In genomic region chr1:41417746-41418145, GRCh38 we compare ENCODE assay signal across 19 cellular contexts. TPM values are rescaled to one million over a fixed set of nuclear protein-coding genes. Genes with fewer than 3 reads are reported as not detected.
DNase-seq lines count a peak whose midpoint lies in the region; ATAC-seq, FAIRE-seq and TF ChIP-seq lines count a peak whose summit lies in the region.
"Had no signal": no experiment of that assay in that cellular context is flagged by ENCODE, and none has a peak within 500 bp of the region (broad histone marks: within the 10 kb centered on the region; RNA-seq: fewer than 3 reads in every experiment).

No MANE protein-coding gene starts in this region.

- H3K4ac ChIP-seq in neuronal stem cell (ENCODE audit: low read length): no peak overlapping the region

- no peak for TF ChIP-seq CTCF in bronchial epithelial cell (IDR thresholded peaks at IDR 0.05; ENCODE audit: insufficient read depth, low read length, severe bottlenecking)
- TF ChIP-seq CTCF in CD8-positive, alpha-beta T cell (IDR thresholded peaks at IDR 0.05): no peak

- no peak overlapping the region for H3K4me3 Mint-ChIP-seq in CD8-positive, alpha-beta T cell
- H3K4me3 Mint-ChIP-seq: activated naive CD8-positive, alpha-beta T cell treated with anti-CD3 and anti-CD28 coated beads, Interleukin-2, amount 50 U/mL, for 24 hours; B cell; dendritic cell treated with granulocyte-macrophage colony-stimulating factor and Interleukin-4, amounts not matched to agents 40 ng/mL and 50 ng/mL, for 4 days; natural killer cell treated with Interleukin-12 subunit alpha and Interleukin-12 subunit beta and Interleukin-15 and Interleukin-18, amount 100 ng/mL, for 72 hours; stimulated activated memory B cell treated with anti-CD40 and anti-IgM and Interleukin-4, amounts not matched to agents 10 μg/mL and 1 μg/mL and 100 μg/mL, for 72 hours; T-helper 17 cell had no signal

- intact Hi-C loops in Right ventricle myocardium inferior (cut with DNase I): loop anchor here (1.0 to 5.0 kb wide), 4 partner anchors 55 to 149 kb away; partner anchors contain the start of gene FOXO6
- intact Hi-C loops in cardiac septum (cut with DNase I): loop anchor here (1.0 to 2.0 kb wide), 4 partner anchors 59 to 149 kb away; no protein-coding TSS in a partner anchor
- intact Hi-C loops in CD8-positive, alpha-beta T cell (cut with DNase I, micrococcal nuclease): loop anchor here (1.0 kb wide), 4 partner anchors 56 to 149 kb away; partner anchors contain the start of gene FOXO6 (in 1 of the 2)

- peaks cover 2 to 8% of the 10 kb centered on the region in 2 donors for H3K4me1 ChIP-seq in neuronal stem cell (ENCODE audit: control insufficient read depth in 2 of 2, insufficient read depth in 1 of 2, low read depth in 1 of 2, low read length in 2 of 2)
- H3K4me1 ChIP-seq in CD8-positive, alpha-beta T cell (ENCODE audit: insufficient read depth, low read length): no peaks in the 10 kb centered on the region

- no peak overlapping the region for H3K14ac ChIP-seq in neuronal stem cell (ENCODE audit: low read length)

- H2BK5ac ChIP-seq in neuronal stem cell (ENCODE audit: low read length): no peak overlapping the region

- no peaks in the 10 kb centered on the region for H3K79me1 ChIP-seq in neuronal stem cell (ENCODE audit: low read depth, low read length)

- H3K27ac Mint-ChIP-seq in CD8-positive, alpha-beta T cell: no peak overlapping the region
- H3K27ac Mint-ChIP-seq: activated naive CD8-positive, alpha-beta T cell treated with anti-CD3 and anti-CD28 coated beads, Interleukin-2, amount 50 U/mL, for 24 hours; B cell; dendritic cell treated with granulocyte-macrophage colony-stimulating factor and Interleukin-4, amounts not matched to agents 40 ng/mL and 50 ng/mL, for 4 days; stimulated activated memory B cell treated with anti-CD40 and anti-IgM and Interleukin-4, amounts not matched to agents 10 μg/mL and 1 μg/mL and 100 μg/mL, for 72 hours; T-helper 17 cell had no signal

- H3K36me3 Mint-ChIP-seq in CD8-positive, alpha-beta T cell: no peaks in the 10 kb centered on the region
- H3K36me3 Mint-ChIP-seq: natural killer cell treated with Interleukin-12 subunit alpha and Interleukin-12 subunit beta and Interleukin-15 and Interleukin-18, amount 100 ng/mL, for 72 hours; stimulated activated memory B cell treated with anti-CD40 and anti-IgM and Interleukin-4, amounts not matched to agents 10 μg/mL and 1 μg/mL and 100 μg/mL, for 72 hours had no signal

- no peak overlapping the region for H3K4me3 ChIP-seq in bronchial epithelial cell (ENCODE audit: low read depth, low read length)
- no peak overlapping the region for H3K4me3 ChIP-seq in neuronal stem cell (ENCODE audit: low read length in 2 of 2)
- H3K4me3 ChIP-seq in CD8-positive, alpha-beta T cell (ENCODE audit: low read depth, low read length): no peak overlapping the region
- H3K4me3 ChIP-seq: heart left ventricle, SK-N-MC, thyroid gland had no signal

- FAIRE-seq in bronchial epithelial cell (lab: Jason Lieb, UNC): peak; percentile 52
- FAIRE-seq in urothelium cell line (lab: Jason Lieb, UNC): peak; percentile 94
- FAIRE-seq: endometrium had no signal

- peak overlapping the region; percentile 1 for H2BK12ac ChIP-seq in neuronal stem cell (ENCODE audit: low read length)

- no peak overlapping the region for H3K9ac ChIP-seq in neuronal stem cell (ENCODE audit: low read depth, low read length, poor library complexity)

- H4K8ac ChIP-seq in neuronal stem cell (ENCODE audit: low read depth, low read length): no peak overlapping the region

- H3K4me2 ChIP-seq in neuronal stem cell (ENCODE audit: insufficient read depth, low read length, poor library complexity, severe bottlenecking): no peak overlapping the region

- no peak overlapping the region for H3K27ac ChIP-seq in neuronal stem cell (replicated peaks; ENCODE audit: low read length)
- H3K27ac ChIP-seq in CD8-positive, alpha-beta T cell (ENCODE audit: low read depth, low read length): no peak overlapping the region
- H3K27ac ChIP-seq: SK-N-MC, thyroid gland had no signal

- no peak overlapping the region for H3K23ac ChIP-seq in neuronal stem cell (ENCODE audit: low read depth, low read length, poor library complexity)

- H3K4me1 Mint-ChIP-seq in CD8-positive, alpha-beta T cell (ENCODE audit: low read depth): no peaks in the 10 kb centered on the region
- H3K4me1 Mint-ChIP-seq: activated naive CD8-positive, alpha-beta T cell treated with anti-CD3 and anti-CD28 coated beads, Interleukin-2, amount 50 U/mL, for 24 hours; B cell; stimulated activated memory B cell treated with anti-CD40 and anti-IgM and Interleukin-4, amounts not matched to agents 10 μg/mL and 1 μg/mL and 100 μg/mL, for 72 hours had no signal

- no peak overlapping the region for H4K91ac ChIP-seq in neuronal stem cell (ENCODE audit: low read depth, low read length, poor library complexity)

- POLR2A ChIA-PET in CD8-positive, alpha-beta T cell (lab: Charles Lee): no interaction called here
- POLR2A ChIA-PET in HEK293T (lab: Yijun Ruan, JAX): interaction anchor here (1.2 kb wide), 1 partner anchor 57 kb away, joined by 3 read pairs; no protein-coding TSS in a partner anchor

- peak overlapping the region; percentile 28 for H2AK5ac ChIP-seq in neuronal stem cell (ENCODE audit: low read depth, low read length)

- no peaks in the 10 kb centered on the region for H3K9me3 ChIP-seq in neuronal stem cell (replicated peaks in 1 of 2; ENCODE audit: control insufficient read depth in 2 of 2, insufficient read depth in 1 of 2, low read depth in 1 of 2, low read length in 2 of 2)
- H3K9me3 ChIP-seq in CD8-positive, alpha-beta T cell (ENCODE audit: low read length): no peaks in the 10 kb centered on the region
- H3K9me3 ChIP-seq: heart left ventricle, thyroid gland had no signal

- H3K18ac ChIP-seq in neuronal stem cell (ENCODE audit: low read length): no peak overlapping the region

- no peak for ATAC-seq in Right ventricle myocardium inferior
- ATAC-seq in CD8-positive, alpha-beta T cell: no peak
- ATAC-seq: stimulated activated memory B cell treated with anti-CD40 and anti-IgM and Interleukin-4, amounts not matched to agents 10 μg/mL and 1 μg/mL and 100 μg/mL, for 72 hours had no signal

- peak; percentile 51 for DNase-seq in Right ventricle myocardium inferior (ENCODE audit: missing footprints)
- DNase-seq in cardiac septum (ENCODE audit: low spot score): no peak
- no peak for DNase-seq in bronchial epithelial cell (ENCODE audit: low read depth)
- DNase-seq in neuronal stem cell (ENCODE audit: low spot score): no peak
- no peak for DNase-seq in urothelium cell line (ENCODE audit: low spot score)
- no peak for DNase-seq in NCI-H1417 treated with DMSO at 0.1 percent for 48 hours (lab: John Stamatoyannopoulos, UW)
- DNase-seq in CD8-positive, alpha-beta T cell: no peak
- DNase-seq in HEK293T (ENCODE audit: extremely low spot score): no peak
- DNase-seq: NCI-H524 treated with DMSO at 0.1 percent for 48 hours had no signal

- peak overlapping the region; percentile 8 for H2BK15ac ChIP-seq in neuronal stem cell (ENCODE audit: low read length)

- H3K36me3 ChIP-seq in bronchial epithelial cell (ENCODE audit: control insufficient read depth, insufficient read depth, low read length): no peaks in the 10 kb centered on the region
- H3K36me3 ChIP-seq in neuronal stem cell (replicated peaks in 1 of 2; ENCODE audit: control insufficient read depth in 2 of 2, insufficient read depth in 2 of 2, low read length in 2 of 2): no peaks in the 10 kb centered on the region
- H3K36me3 ChIP-seq in CD8-positive, alpha-beta T cell (ENCODE audit: insufficient read depth, low read length): no peaks in the 10 kb centered on the region
- H3K36me3 ChIP-seq: heart left ventricle, thyroid gland had no signal

- peaks cover 6% of the 10 kb centered on the region for H3K27me3 Mint-ChIP-seq in CD8-positive, alpha-beta T cell (ENCODE audit: low read depth)

- CTCF ChIA-PET in CD8-positive, alpha-beta T cell (lab: Charles Lee): interaction anchor here (0.6 to 4.8 kb wide), 23 partner anchors 12 to 178 kb away, joined by 3 to 42 read pairs (median 5); partner anchors contain the start of gene FOXO6
- CTCF ChIA-PET in HEK293T (lab: Yijun Ruan, JAX): interaction anchor here (0.9 to 2.0 kb wide), 11 partner anchors 13 to 155 kb away, joined by 3 to 8 read pairs (median 4); no protein-coding TSS in a partner anchor

- no CpG with 5 or more reads among the region's 6 CpGs for WGBS in neuronal stem cell (ENCODE audit: extremely low coverage in 2 of 2, insufficient read length in 2 of 2, insufficient replicate concordance in 1 of 2), 2 donors

- H2BK120ac ChIP-seq in neuronal stem cell (ENCODE audit: low read depth, low read length): no peak overlapping the region

- H2AFZ ChIP-seq in neuronal stem cell (ENCODE audit: low read length): no peak overlapping the region

- no peaks in the 10 kb centered on the region for H3K9me3 Mint-ChIP-seq in CD8-positive, alpha-beta T cell
- H3K9me3 Mint-ChIP-seq: activated naive CD8-positive, alpha-beta T cell treated with anti-CD3 and anti-CD28 coated beads, Interleukin-2, amount 50 U/mL, for 24 hours; dendritic cell treated with granulocyte-macrophage colony-stimulating factor and Interleukin-4, amounts not matched to agents 40 ng/mL and 50 ng/mL, for 4 days; natural killer cell treated with Interleukin-12 subunit alpha and Interleukin-12 subunit beta and Interleukin-15 and Interleukin-18, amount 100 ng/mL, for 72 hours; stimulated activated memory B cell treated with anti-CD40 and anti-IgM and Interleukin-4, amounts not matched to agents 10 μg/mL and 1 μg/mL and 100 μg/mL, for 72 hours had no signal

- H3K27me3 ChIP-seq in bronchial epithelial cell (ENCODE audit: control insufficient read depth, insufficient read depth, low read length) (no peaks in the 10 kb centered on the region), neuronal stem cell (ENCODE audit: control insufficient read depth in 3 of 3, insufficient read depth in 3 of 3, low read depth in 1 of 3, low read length in 3 of 3) (peaks cover 0 to 13% (median 0%) of the 10 kb centered on the region in 3 experiments)
- no peaks in the 10 kb centered on the region for H3K27me3 ChIP-seq in CD8-positive, alpha-beta T cell (ENCODE audit: insufficient read depth, low read length)
- H3K27me3 ChIP-seq: heart left ventricle, thyroid gland had no signal

TF ChIP-seq in HEK293T, 16 proteins besides CTCF, POLR2A, EP300 and RAD21 (continues in another document):
- no peak for TF ChIP-seq ELF4 (IDR thresholded peaks at IDR 0.05)
- TF ChIP-seq L3MBTL2 (conservative IDR thresholded peaks at IDR 0.05): no peak
- no peak for TF ChIP-seq FOXA1 (IDR thresholded peaks at IDR 0.05)
- no peak for TF ChIP-seq CTBP1 (IDR thresholded peaks at IDR 0.05; ENCODE audit: borderline replicate concordance)
- TF ChIP-seq ZNF384 (IDR thresholded peaks at IDR 0.05): no peak
- TF ChIP-seq LEF1 (IDR thresholded peaks at IDR 0.05; ENCODE audit: borderline replicate concordance): no peak
- no peak for TF ChIP-seq BHLHE40 (IDR thresholded peaks at IDR 0.05; ENCODE audit: borderline replicate concordance)
- no peak for TF ChIP-seq HDGF (IDR thresholded peaks at IDR 0.05; ENCODE audit: borderline replicate concordance)
- TF ChIP-seq SP1 (IDR thresholded peaks at IDR 0.05): no peak

RNA-seq across cellular contexts. Expression of gene FOXO6, which starts 56.5 kb away (rescaled TPM):
- total RNA-seq in Right ventricle myocardium inferior (4.5 TPM), cardiac septum (2.0 TPM), bronchial epithelial cell (0.26 TPM in 1 of 2 replicates, not detected in the other)
- 3.4 TPM for polyA plus RNA-seq in neuronal stem cell (2013, experiment 1 of 2)
- 3.1 TPM for polyA plus RNA-seq in neuronal stem cell (2013, experiment 2 of 2)
- total RNA-seq in CD8-positive, alpha-beta T cell: 1 to 10 TPM; 1.4 to 1.7 TPM
- total RNA-seq: natural killer cell treated with Interleukin-12 subunit alpha and Interleukin-12 subunit beta and Interleukin-15 and Interleukin-18, amount 100 ng/mL, for 72 hours had no signal
